In the genomic region with DNA sequence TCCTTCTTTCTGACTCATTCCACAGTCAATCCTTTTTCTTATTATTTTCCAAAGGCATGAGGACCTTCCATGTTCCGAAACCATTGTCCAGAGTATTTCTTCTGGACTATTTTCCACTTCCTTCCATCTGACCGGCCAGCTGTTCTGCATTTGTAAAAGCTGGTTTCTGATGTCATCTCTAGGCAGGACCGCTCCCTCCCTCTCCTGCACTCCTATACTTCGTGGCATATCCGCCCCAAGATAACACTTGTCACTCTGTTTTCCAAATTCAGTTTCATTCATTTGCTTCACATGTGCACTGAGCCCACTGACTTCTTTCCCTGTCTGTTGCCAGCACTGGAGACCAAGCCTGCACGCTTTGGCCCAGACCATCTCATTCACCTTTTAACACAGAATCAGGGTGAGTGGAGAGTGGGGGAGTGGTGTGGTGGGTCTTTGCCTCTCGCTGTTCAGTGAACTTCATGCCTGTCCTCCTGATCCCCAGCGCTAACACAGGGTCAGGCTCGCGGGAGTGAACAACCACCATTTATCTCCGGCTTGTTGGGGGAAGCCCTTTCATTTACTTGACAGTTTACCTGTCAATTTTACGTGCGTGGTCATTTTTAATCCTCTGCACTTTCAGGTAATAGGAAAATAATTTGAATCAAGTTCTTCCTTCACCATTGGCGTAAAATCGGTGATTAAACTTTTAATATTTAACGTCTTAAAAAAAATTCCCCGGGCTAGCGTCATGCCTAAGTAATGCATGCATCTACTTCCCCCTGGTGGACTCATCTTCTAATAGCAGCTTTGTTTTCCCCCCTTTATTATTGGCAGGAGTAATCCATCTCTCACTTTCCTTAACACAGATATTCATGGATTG, we compare ENCODE assay signal across 8 cellular contexts. TPM values are rescaled to one million over a fixed set of nuclear protein-coding genes. Genes with fewer than 3 reads are reported as not detected.
DNase-seq lines count a peak whose midpoint lies in the region; ATAC-seq and TF ChIP-seq lines count a peak whose summit lies in the region.

No MANE protein-coding gene starts in this region.

- H3K27ac ChIP-seq in hepatocyte: peak overlapping the region; percentile 8

- H3K9me2 ChIP-seq in hepatocyte (replicated peaks; ENCODE audit: insufficient read depth): no peaks in the 10 kb centered on the region

- no peaks in the 10 kb centered on the region for H3K4me1 ChIP-seq in hepatocyte (ENCODE audit: insufficient read depth)

- H3K9me3 ChIP-seq in hepatocyte (ENCODE audit: low read depth): no peaks in the 10 kb centered on the region

- WGBS in hepatocyte (ENCODE audit: low lambda C conversion rate, missing lambda C conversion rate): 27% methylated on average over 18 of the region's 18 CpGs

- H3K27me3 ChIP-seq in H7 (ENCODE audit: control insufficient read depth, insufficient read depth, low read length): peaks cover 2% of the 10 kb centered on the region
- no peaks in the 10 kb centered on the region for H3K27me3 ChIP-seq in hepatocyte

- no peaks in the 10 kb centered on the region for H3K79me2 ChIP-seq in hepatocyte

- peak overlapping the region; percentile 42 for H2AFZ ChIP-seq in hepatocyte

- no peak overlapping the region for H3K4me3 ChIP-seq in H7 (ENCODE audit: insufficient read depth, low read depth, low read length)
- peak overlapping the region; percentile 27 for H3K4me3 ChIP-seq in astrocyte of the cerebellum (ENCODE audit: low read depth, low read length)
- H3K4me3 ChIP-seq in hepatocyte: no peak overlapping the region

- peak overlapping the region; percentile 74 for H3K4me2 ChIP-seq in hepatocyte

- intact Hi-C loops in sciatic nerve (cut with DNase I): no loop called here

- TF ChIP-seq CTCF in astrocyte of the cerebellum (IDR thresholded peaks at IDR 0.05; ENCODE audit: low read depth, low read length, missing control alignments) (peak; percentile 67), hepatocyte (IDR thresholded peaks at IDR 0.05; ENCODE audit: poor library complexity) (peak; percentile 86)

- no peaks in the 10 kb centered on the region for H4K20me1 ChIP-seq in hepatocyte (ENCODE audit: insufficient read depth, poor library complexity, severe bottlenecking)

- DNase-seq in Caki2 (ENCODE audit: low read depth) (peak; percentile 59), H7 (peak; percentile 69), NCI-H446 (lab: John Stamatoyannopoulos, UW) (peak; percentile 35 to 68), astrocyte of the cerebellum (ENCODE audit: low read depth) (peak; percentile 59), hepatocyte (ENCODE audit: low spot score) (peak; percentile 82), sciatic nerve (ENCODE audit: low spot score) (no peak)

- ATAC-seq in sciatic nerve (peak; percentile 84), GM21825 (IDR thresholded peaks at IDR 0.05; ENCODE audit: unreplicated experiment) (no peak), HG02981 (IDR thresholded peaks at IDR 0.05; ENCODE audit: unreplicated experiment) (no peak)

- in situ Hi-C loops in Caki2 (cut with HindIII; ENCODE audit: low pct_unique_long_range_greater_than_20kb, low sequenced_read_pairs): no loop called here
- in situ Hi-C loops in astrocyte of the cerebellum (cut with HindIII; ENCODE audit: low sequenced_read_pairs): no loop called here

- H3K36me3 ChIP-seq in H7 (replicated peaks; ENCODE audit: control insufficient read depth, insufficient read depth, low read length) (no peaks in the 10 kb centered on the region), hepatocyte (replicated peaks; ENCODE audit: insufficient read depth, low read depth) (no peaks in the 10 kb centered on the region)

RNA-seq across cellular contexts. Expression of a gene that starts 52.5 kb away (rescaled TPM):
- total RNA-seq in Caki2 (2014; rRNA removed; shearing (Covaris generic); ENCODE audit: low replicate concordance): 195 and 222 TPM in 2 replicates
- total RNA-seq in H7 (2014; rRNA removed; shearing (Covaris generic)): 7.7 and 8.9 TPM in 2 replicates
- total RNA-seq in hepatocyte: 80.9 and 92.3 TPM in 2 replicates
- polyA plus RNA-seq in hepatocyte: 95.2 and 103 TPM in 2 replicates
- total RNA-seq in sciatic nerve: 35.7 TPM
